ENCODE assay signal across 18 cellular contexts in the genomic region with DNA sequence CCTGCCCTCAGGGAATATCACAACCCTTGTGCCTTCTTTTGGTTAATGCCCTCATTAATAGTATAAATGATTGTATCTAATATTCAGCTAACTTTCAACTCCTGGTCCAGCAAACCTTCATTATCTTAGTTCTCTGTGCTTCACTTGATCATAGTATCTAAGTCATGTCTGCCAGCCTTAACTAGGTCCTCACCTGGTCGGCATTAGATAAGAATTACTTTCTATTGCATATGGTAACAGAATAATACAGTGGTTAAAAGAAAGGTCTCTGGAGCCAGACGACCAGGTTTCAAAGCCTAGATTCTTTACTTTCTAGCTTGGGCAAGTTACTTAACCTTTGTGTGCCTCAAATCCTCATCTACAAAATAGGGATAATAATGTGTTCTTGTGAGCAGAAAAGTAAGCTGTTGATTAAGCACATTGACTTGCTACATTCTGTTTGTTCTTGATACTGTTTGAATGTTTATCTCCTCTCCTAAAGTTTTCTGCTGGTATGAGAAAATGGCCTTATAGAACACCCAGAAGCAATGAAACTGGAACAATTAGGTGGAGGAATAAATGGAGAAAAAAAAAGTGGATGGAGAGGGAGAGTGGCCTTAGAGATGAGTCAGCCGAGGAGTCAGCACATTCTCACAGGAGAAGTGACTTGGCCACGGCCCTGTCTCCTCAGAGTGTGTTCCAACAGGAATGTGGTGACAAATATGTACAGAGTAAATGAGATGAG.
DNase-seq lines count a peak whose midpoint lies in the region; ATAC-seq and TF ChIP-seq lines count a peak whose summit lies in the region.
"Had no signal": no experiment of that assay in that cellular context is flagged by ENCODE, and none has a peak within 500 bp of the region (broad histone marks: within the 10 kb centered on the region; RNA-seq: fewer than 3 reads in every experiment).

No MANE protein-coding gene starts in this region.

- BruUV-seq in HCT116 (replicated peaks; lab: Mats Ljungman, UMichigan) = no TSS peak

- peak; percentile 86 for ATAC-seq in HCT116
- ATAC-seq in foreskin keratinocyte = peak; percentile 95
- no peak for ATAC-seq in HG03039 (IDR thresholded peaks at IDR 0.05; ENCODE audit: unreplicated experiment)
- ATAC-seq in HG03354 (IDR thresholded peaks at IDR 0.05; ENCODE audit: poor library complexity, severe bottlenecking, unreplicated experiment) = no peak
- ATAC-seq: Panc1 had no signal

- POLR2A ChIA-PET in HCT116 (lab: Charles Lee) = no interaction called here

- H3K27ac Mint-ChIP-seq in activated T-helper 2 cell treated with anti-CD3 and anti-CD28 coated beads, Interferon-gamma antibody, Interleukin-2, Interleukin-4, amounts not matched to agents 10 μg/mL and 5 μg/mL and 100 μg/mL, durations not matched to agents 14 hours and 24 hours and 36 hours = no peak overlapping the region
- H3K27ac Mint-ChIP-seq: activated CD4-positive, alpha-beta T cell treated with anti-CD3 and anti-CD28 coated beads, Interleukin-2, amount 10 ng/mL, durations not matched to agents 24 days and 14 days; activated T-helper 1 cell treated with anti-CD3 and anti-CD28 coated beads, Interleukin-12 subunit alpha, Interleukin-12 subunit beta, Interleukin-2, Interleukin-4 antibody, amounts not matched to agents 30 ng/mL and 10 ng/mL and 1 ng/mL, durations not matched to agents 14 hours and 24 hours and 36 hours; brain; mesothelial cell of epicardium; T-helper 1 cell treated with Interleukin-12 subunit alpha and Interleukin-12 subunit beta and Interleukin-4 antibody, amounts not matched to agents 30 μg/mL and 1 μg/mL, for 36 hours had no signal

- H3K27me3 Mint-ChIP-seq in activated T-helper 2 cell treated with anti-CD3 and anti-CD28 coated beads, Interferon-gamma antibody, Interleukin-2, Interleukin-4, amounts not matched to agents 10 μg/mL and 5 μg/mL and 100 μg/mL, durations not matched to agents 14 hours and 24 hours and 36 hours (ENCODE audit: low read depth) = no peaks in the 10 kb centered on the region
- H3K27me3 Mint-ChIP-seq: activated CD4-positive, alpha-beta T cell treated with anti-CD3 and anti-CD28 coated beads, Interleukin-2, amount 10 ng/mL, durations not matched to agents 24 days and 14 days had no signal

- RAD21 ChIA-PET in HCT116 (lab: Charles Lee; ENCODE audit: low non-redundant PET in 1 of 2, low total read pairs in 2 of 2, uncharacterized antibody in 2 of 2, unreplicated experiment in 2 of 2) = no interaction called here

- H3K4me1 ChIP-seq in HCT116 (ENCODE audit: control insufficient read depth in 1 of 2, insufficient read depth in 2 of 2, low read length in 2 of 2) (peaks cover 7 to 18% of the 10 kb centered on the region in 2 experiments), foreskin keratinocyte (peaks cover 10% of the 10 kb centered on the region), hepatocyte (ENCODE audit: insufficient read depth) (no peaks in the 10 kb centered on the region)
- H3K4me1 ChIP-seq: parathyroid adenoma had no signal

- intact Hi-C loops in HCT116 (cut with micrococcal nuclease) = no loop called here
- intact Hi-C loops in activated T-helper 2 cell treated with anti-CD3 and anti-CD28 coated beads, Interferon-gamma antibody, Interleukin-2, Interleukin-4, amounts not matched to agents 10 μg/mL and 5 μg/mL and 100 μg/mL, durations not matched to agents 14 hours and 24 hours and 36 hours (cut with micrococcal nuclease) = no loop called here

- H3K9me2 ChIP-seq in HCT116 (ENCODE audit: insufficient read depth) (no peaks in the 10 kb centered on the region), hepatocyte (replicated peaks; ENCODE audit: insufficient read depth) (no peaks in the 10 kb centered on the region)

- peak; percentile 38 for DNase-seq in A172 (ENCODE audit: low spot score)
- DNase-seq in HCT116 (ENCODE audit: low read depth, low spot score) = no peak
- DNase-seq in amniotic epithelial cell (ENCODE audit: low read depth) = peak; percentile 23
- DNase-seq in foreskin keratinocyte = peak; percentile 33 to 59
- no peak for DNase-seq in activated T-helper 2 cell treated with anti-CD3 and anti-CD28 coated beads, Interferon-gamma antibody, Interleukin-2, Interleukin-4, amounts not matched to agents 10 μg/mL and 5 μg/mL and 100 μg/mL, durations not matched to agents 14 hours and 24 hours and 36 hours (ENCODE audit: low spot score)
- DNase-seq in hepatocyte (ENCODE audit: low spot score) = no peak
- DNase-seq: activated CD4-positive, alpha-beta T cell treated with anti-CD3 and anti-CD28 coated beads, Interleukin-2, amount 10 ng/mL, durations not matched to agents 24 days and 14 days; DMS 273 treated with DMSO at 0.1 percent for 48 hours; NCI-H1048; trophoblast cell had no signal

- H3K4me1 Mint-ChIP-seq in activated T-helper 2 cell treated with anti-CD3 and anti-CD28 coated beads, Interferon-gamma antibody, Interleukin-2, Interleukin-4, amounts not matched to agents 10 μg/mL and 5 μg/mL and 100 μg/mL, durations not matched to agents 14 hours and 24 hours and 36 hours (ENCODE audit: low read depth) = no peaks in the 10 kb centered on the region
- H3K4me1 Mint-ChIP-seq: activated CD4-positive, alpha-beta T cell treated with anti-CD3 and anti-CD28 coated beads, Interleukin-2, amount 10 ng/mL, durations not matched to agents 24 days and 14 days; brain had no signal

- H3K9me3 ChIP-seq in HCT116 (ENCODE audit: control insufficient read depth in 1 of 2, insufficient read depth in 1 of 2, low read depth in 1 of 2, low read length in 2 of 2) (no peaks in the 10 kb centered on the region), hepatocyte (ENCODE audit: low read depth) (no peaks in the 10 kb centered on the region)

- H3K36me3 ChIP-seq in HCT116 (ENCODE audit: control insufficient read depth in 1 of 2, insufficient read depth in 2 of 2, low read length in 2 of 2) (no peaks in the 10 kb centered on the region), hepatocyte (replicated peaks; ENCODE audit: insufficient read depth, low read depth) (no peaks in the 10 kb centered on the region)

- H3K27ac ChIP-seq in HCT116 (ENCODE audit: low read depth, low read length) (peak overlapping the region; percentile 16; the same call in 1 of the 2 replicates), foreskin keratinocyte (no peak overlapping the region), hepatocyte (no peak overlapping the region)
- H3K27ac ChIP-seq: parathyroid adenoma had no signal

- TF ChIP-seq POLR2A in HCT116 (IDR thresholded peaks at IDR 0.05; ENCODE audit: borderline replicate concordance, extremely low read depth, insufficient read depth, insufficient read length) = no peak

- no peak overlapping the region for H3K9ac ChIP-seq in HCT116 (ENCODE audit: low read length)
- H3K9ac ChIP-seq: parathyroid adenoma had no signal

- TF ChIP-seq CTCF in HCT116 (IDR thresholded peaks at IDR 0.05 in 2 of 3, conservative IDR thresholded peaks at IDR 0.05 in 1 of 3; ENCODE audit: borderline replicate concordance in 1 of 3, insufficient read depth in 1 of 3, low read depth in 2 of 3, low read length in 2 of 3) (no peak), foreskin keratinocyte (conservative IDR thresholded peaks at IDR 0.05) (no peak), hepatocyte (IDR thresholded peaks at IDR 0.05; ENCODE audit: poor library complexity) (no peak)

- H4K20me1 ChIP-seq in HCT116 (ENCODE audit: insufficient read depth) = no peaks in the 10 kb centered on the region
- H4K20me1 ChIP-seq in hepatocyte (ENCODE audit: insufficient read depth, poor library complexity, severe bottlenecking) = no peaks in the 10 kb centered on the region

- H3K27me3 ChIP-seq in HCT116 (ENCODE audit: insufficient read depth, low read length) = no peaks in the 10 kb centered on the region
- no peaks in the 10 kb centered on the region for H3K27me3 ChIP-seq in foreskin keratinocyte
- H3K27me3 ChIP-seq in hepatocyte = no peaks in the 10 kb centered on the region

- H3K4me2 ChIP-seq in HCT116 (ENCODE audit: low read length) (peak overlapping the region; percentile 28), hepatocyte (no peak overlapping the region)

- 79% methylated on average over 4 of the region's 4 CpGs for WGBS in hepatocyte (ENCODE audit: low lambda C conversion rate, missing lambda C conversion rate)

- no peak overlapping the region for H3K4me3 ChIP-seq in HCT116 (replicated peaks in 1 of 2; ENCODE audit: low read depth in 1 of 2, low read length in 2 of 2)
- H3K4me3 ChIP-seq in hepatocyte = no peak overlapping the region

- no peak for TF ChIP-seq RAD21 in HCT116 (IDR thresholded peaks at IDR 0.05; ENCODE audit: low read depth)

- CTCF ChIA-PET in HCT116 (lab: Charles Lee) = no interaction called here

- H3K79me2 ChIP-seq in HCT116 (ENCODE audit: insufficient read depth, low read length) = no peaks in the 10 kb centered on the region
- no peaks in the 10 kb centered on the region for H3K79me2 ChIP-seq in hepatocyte
- H3K79me2 ChIP-seq: parathyroid adenoma had no signal

- H2AFZ ChIP-seq in HCT116 (ENCODE audit: low read depth, low read length, poor library complexity, severe bottlenecking) (peak overlapping the region; percentile 60), hepatocyte (no peak overlapping the region)
- H2AFZ ChIP-seq: parathyroid adenoma had no signal

- H3K36me3 Mint-ChIP-seq in activated T-helper 2 cell treated with anti-CD3 and anti-CD28 coated beads, Interferon-gamma antibody, Interleukin-2, Interleukin-4, amounts not matched to agents 10 μg/mL and 5 μg/mL and 100 μg/mL, durations not matched to agents 14 hours and 24 hours and 36 hours (ENCODE audit: low read depth) = no peaks in the 10 kb centered on the region
- H3K36me3 Mint-ChIP-seq: brain, mesothelial cell of epicardium had no signal

- no peak overlapping the region for H3K4me3 Mint-ChIP-seq in activated T-helper 2 cell treated with anti-CD3 and anti-CD28 coated beads, Interferon-gamma antibody, Interleukin-2, Interleukin-4, amounts not matched to agents 10 μg/mL and 5 μg/mL and 100 μg/mL, durations not matched to agents 14 hours and 24 hours and 36 hours (ENCODE audit: low read depth)
- H3K4me3 Mint-ChIP-seq: activated CD4-positive, alpha-beta T cell treated with anti-CD3 and anti-CD28 coated beads, Interleukin-2, amount 10 ng/mL, durations not matched to agents 24 days and 14 days; activated T-helper 1 cell treated with anti-CD3 and anti-CD28 coated beads, Interleukin-12 subunit alpha, Interleukin-12 subunit beta, Interleukin-2, Interleukin-4 antibody, amounts not matched to agents 30 ng/mL and 10 ng/mL and 1 ng/mL, durations not matched to agents 14 hours and 24 hours and 36 hours; brain; mesothelial cell of epicardium; T-helper 1 cell treated with Interleukin-12 subunit alpha and Interleukin-12 subunit beta and Interleukin-4 antibody, amounts not matched to agents 30 μg/mL and 1 μg/mL, for 36 hours had no signal

- no peaks in the 10 kb centered on the region for H3K9me3 Mint-ChIP-seq in activated T-helper 2 cell treated with anti-CD3 and anti-CD28 coated beads, Interferon-gamma antibody, Interleukin-2, Interleukin-4, amounts not matched to agents 10 μg/mL and 5 μg/mL and 100 μg/mL, durations not matched to agents 14 hours and 24 hours and 36 hours
- H3K9me3 Mint-ChIP-seq: activated CD4-positive, alpha-beta T cell treated with anti-CD3 and anti-CD28 coated beads, Interleukin-2, amount 10 ng/mL, durations not matched to agents 24 days and 14 days; activated T-helper 1 cell treated with anti-CD3 and anti-CD28 coated beads, Interleukin-12 subunit alpha, Interleukin-12 subunit beta, Interleukin-2, Interleukin-4 antibody, amounts not matched to agents 30 ng/mL and 10 ng/mL and 1 ng/mL, durations not matched to agents 14 hours and 24 hours and 36 hours; brain; mesothelial cell of epicardium; T-helper 1 cell treated with Interleukin-12 subunit alpha and Interleukin-12 subunit beta and Interleukin-4 antibody, amounts not matched to agents 30 μg/mL and 1 μg/mL, for 36 hours had no signal

Comparison
In these comparisons a context has a peak if more than half of its experiments do, and no peak if none do; other contexts are left out.
1. DNase-seq: peak in A172 (single experiment), amniotic epithelial cell (single experiment) and foreskin keratinocyte (2 of 2); none in HCT116 (single experiment), activated T-helper 2 cell treated with anti-CD3 and anti-CD28 coated beads, Interferon-gamma antibody, Interleukin-2, Interleukin-4, amounts not matched to agents 10 μg/mL and 5 μg/mL and 100 μg/mL, durations not matched to agents 14 hours and 24 hours and 36 hours (single experiment) and hepatocyte (single experiment).
2. ATAC-seq: peak in HCT116 (single experiment) and foreskin keratinocyte (single experiment); none in HG03039 (single experiment) and HG03354 (single experiment).